Comparison of ENCODE assay signal across 15 cellular contexts in genomic region chr7:128005117-128005516, GRCh38. TPM values are rescaled to one million over a fixed set of nuclear protein-coding genes. Genes with fewer than 3 reads are reported as not detected.
DNase-seq lines count a peak whose midpoint lies in the region; ATAC-seq and TF ChIP-seq lines count a peak whose summit lies in the region.
"Had no signal": no experiment of that assay in that cellular context is flagged by ENCODE, and none has a peak within 500 bp of the region (broad histone marks: within the 10 kb centered on the region; RNA-seq: fewer than 3 reads in every experiment).

No MANE protein-coding gene starts in this region.

- H3K27me3 ChIP-seq in dorsolateral prefrontal cortex (no peaks in the 10 kb centered on the region), prostate gland (replicated peaks; ENCODE audit: insufficient read depth) (no peaks in the 10 kb centered on the region)
- no peaks in the 10 kb centered on the region for H3K27me3 ChIP-seq in CD4-positive, alpha-beta T cell (ENCODE audit: control insufficient read depth, insufficient read depth, low read length)
- H3K27me3 ChIP-seq: suprapubic skin had no signal

- peak; percentile 45 for DNase-seq in NCI-H2107 treated with DMSO at 0.1 percent for 48 hours (lab: John Stamatoyannopoulos, UW; ENCODE audit: unreplicated experiment)
- no peak for DNase-seq in dorsolateral prefrontal cortex
- DNase-seq in CD4-positive, alpha-beta T cell, result no peak
- no peak for DNase-seq in prostate gland (ENCODE audit: low spot score)
- DNase-seq: activated CD4-positive, alpha-beta T cell treated with anti-CD3 and anti-CD28 coated beads, Interleukin-2, amount 50 U/mL, for 48 hours; activated naive CD4-positive, alpha-beta T cell treated with anti-CD3 and anti-CD28 coated beads, Interleukin-2, amount 50 U/mL, for 16 hours; activated T-cell treated with anti-CD3 and anti-CD28 coated beads for 4 hours; GF-D8; kidney; NCI-H748 treated with DMSO at 0.1 percent for 48 hours had no signal

- no peak overlapping the region for H3K4me3 Mint-ChIP-seq in stimulated activated memory B cell treated with anti-CD40 and anti-IgM and Interleukin-4, amounts not matched to agents 10 μg/mL and 1 μg/mL and 100 μg/mL, for 72 hours
- no peak overlapping the region for H3K4me3 Mint-ChIP-seq in CD4-positive, alpha-beta T cell

- H3K4me1 ChIP-seq in HEK293 (ENCODE audit: control insufficient read depth, insufficient read depth, low read length), result no peaks in the 10 kb centered on the region
- no peaks in the 10 kb centered on the region for H3K4me1 ChIP-seq in prostate gland (replicated peaks)
- H3K4me1 ChIP-seq: suprapubic skin had no signal

- H3K4me3 ChIP-seq in HEK293 (ENCODE audit: low read depth, low read length) (no peak overlapping the region), dorsolateral prefrontal cortex (no peak overlapping the region), prostate gland (no peak overlapping the region)
- H3K4me3 ChIP-seq: suprapubic skin had no signal

- POLR2A ChIA-PET in HEK293 (lab: Yijun Ruan, JAX), result no interaction called here
- POLR2A ChIA-PET in CD4-positive, alpha-beta T cell (lab: Charles Lee), result interaction anchor here (0.6 kb wide), 1 partner anchor 77 kb away, joined by 4 read pairs; no protein-coding TSS in a partner anchor

- H3K36me3 ChIP-seq in HEK293 (ENCODE audit: control insufficient read depth in 2 of 2, insufficient read depth in 1 of 2, low read length in 2 of 2), result no peaks in the 10 kb centered on the region
- H3K36me3 ChIP-seq in prostate gland, result no peaks in the 10 kb centered on the region
- H3K36me3 ChIP-seq: suprapubic skin had no signal

- 92% methylated on average over 7 of the region's 7 CpGs for WGBS in prostate gland

- TF ChIP-seq CTCF in HEK293 (tag by site-specific recombination; IDR thresholded peaks at IDR 0.05) (no peak), dorsolateral prefrontal cortex (IDR thresholded peaks at IDR 0.05 in 54 of 56, conservative IDR thresholded peaks at IDR 0.05 in 2 of 56; ENCODE audit: low read depth in 1 of 56, partially characterized antibody in 56 of 56) (no peak), prostate gland (IDR thresholded peaks at IDR 0.05) (no peak)
- TF ChIP-seq CTCF in CD4-positive, alpha-beta T cell (IDR thresholded peaks at IDR 0.05), result no peak

- peak; percentile 63 for ATAC-seq in stimulated activated memory B cell treated with anti-CD40 and anti-IgM and Interleukin-4, amounts not matched to agents 10 μg/mL and 1 μg/mL and 100 μg/mL, for 72 hours
- ATAC-seq in GM18519 (IDR thresholded peaks at IDR 0.05; ENCODE audit: low FRiP score, unreplicated experiment), result no peak
- ATAC-seq in CD4-positive, alpha-beta T cell (ENCODE audit: poor library complexity), result no peak

- H3K9me3 Mint-ChIP-seq in stimulated activated memory B cell treated with anti-CD40 and anti-IgM and Interleukin-4, amounts not matched to agents 10 μg/mL and 1 μg/mL and 100 μg/mL, for 72 hours, result no peaks in the 10 kb centered on the region
- no peaks in the 10 kb centered on the region for H3K9me3 Mint-ChIP-seq in CD4-positive, alpha-beta T cell
- H3K9me3 Mint-ChIP-seq: neural crest cell had no signal

- no peaks in the 10 kb centered on the region for H3K9me3 ChIP-seq in HEK293 (ENCODE audit: control insufficient read depth, insufficient read depth, low read depth, low read length)
- no peaks in the 10 kb centered on the region for H3K9me3 ChIP-seq in CD4-positive, alpha-beta T cell (ENCODE audit: control insufficient read depth, low read length)
- H3K9me3 ChIP-seq in prostate gland, result no peaks in the 10 kb centered on the region
- H3K9me3 ChIP-seq: suprapubic skin had no signal

- CTCF ChIA-PET in HEK293 (lab: Yijun Ruan, JAX), result interaction anchor here (0.9 kb wide), 1 partner anchor 15 kb away, joined by 4 read pairs; no protein-coding TSS in a partner anchor
- CTCF ChIA-PET in CD4-positive, alpha-beta T cell (lab: Charles Lee), result no interaction called here

- no peak overlapping the region for H3K27ac Mint-ChIP-seq in stimulated activated memory B cell treated with anti-CD40 and anti-IgM and Interleukin-4, amounts not matched to agents 10 μg/mL and 1 μg/mL and 100 μg/mL, for 72 hours
- H3K27ac Mint-ChIP-seq in CD4-positive, alpha-beta T cell, result no peak overlapping the region

- TF ChIP-seq POLR2A in prostate gland (IDR thresholded peaks at IDR 0.05), result no peak

- peaks cover 37% of the 10 kb centered on the region for H3K36me3 Mint-ChIP-seq in stimulated activated memory B cell treated with anti-CD40 and anti-IgM and Interleukin-4, amounts not matched to agents 10 μg/mL and 1 μg/mL and 100 μg/mL, for 72 hours
- peaks cover 14% of the 10 kb centered on the region for H3K36me3 Mint-ChIP-seq in CD4-positive, alpha-beta T cell (ENCODE audit: low read depth)

- no peak overlapping the region for H3K27ac ChIP-seq in HEK293 (ENCODE audit: extremely low read depth, low read depth, low read length)
- H3K27ac ChIP-seq in dorsolateral prefrontal cortex, result peak overlapping the region in 38 of 59 donors; percentile 1 to 71 (median 37)
- no peak overlapping the region for H3K27ac ChIP-seq in CD4-positive, alpha-beta T cell (ENCODE audit: low read depth, low read length)
- no peak overlapping the region for H3K27ac ChIP-seq in prostate gland
- H3K27ac ChIP-seq: suprapubic skin had no signal

- intact Hi-C loops in dorsolateral prefrontal cortex (cut with DNase I) (no loop called here), prostate gland (cut with DNase I) (no loop called here)
- intact Hi-C loops in CD4-positive, alpha-beta T cell (cut with DNase I, micrococcal nuclease), result no loop called here

- H3K4me1 Mint-ChIP-seq in stimulated activated memory B cell treated with anti-CD40 and anti-IgM and Interleukin-4, amounts not matched to agents 10 μg/mL and 1 μg/mL and 100 μg/mL, for 72 hours, result peaks cover 52% of the 10 kb centered on the region
- peaks cover 29% of the 10 kb centered on the region for H3K4me1 Mint-ChIP-seq in CD4-positive, alpha-beta T cell (ENCODE audit: low read depth)

- no peaks in the 10 kb centered on the region for H3K27me3 Mint-ChIP-seq in stimulated activated memory B cell treated with anti-CD40 and anti-IgM and Interleukin-4, amounts not matched to agents 10 μg/mL and 1 μg/mL and 100 μg/mL, for 72 hours
- H3K27me3 Mint-ChIP-seq in CD4-positive, alpha-beta T cell, result no peaks in the 10 kb centered on the region

TF ChIP-seq in HEK293, 187 proteins besides CTCF, POLR2A, EP300 and RAD21:
- TF ChIP-seq EGR2 (tag by site-specific recombination; IDR thresholded peaks at IDR 0.05; ENCODE audit: low read depth), result peak; percentile 35; the same call in 1 of the 2 replicates
- no peak for TF ChIP-seq IKZF3 (tag by site-specific recombination; IDR thresholded peaks at IDR 0.05)
TF ChIP-seq in HEK293: peak in this region for 1.

RNA-seq across cellular contexts. Expression of gene LRRC4, which starts 26.1 kb away (rescaled TPM):
- total RNA-seq in dorsolateral prefrontal cortex, result 100 to 1,000 TPM in 88 of 120 experiments, 10 to 100 TPM in 32; 44.8 to 204 (median 116) TPM
- total RNA-seq in CD4-positive, alpha-beta T cell, result 1 to 10 TPM; 1.1 to 1.6 TPM
- total RNA-seq in prostate gland, result 1 to 10 TPM in 1 of 2 donors, under 1 TPM in 1; 0.23 to 5.7 TPM

Comparison
In these comparisons a context has a peak if more than half of its experiments do, and no peak if none do; other contexts are left out.
1. H3K27ac ChIP-seq: peak in dorsolateral prefrontal cortex (38 of 59); none in HEK293 (single experiment), CD4-positive, alpha-beta T cell (single experiment) and prostate gland (0 of 2).
2. RNA of gene LRRC4, which starts 26.1 kb away (total RNA-seq): 44.8 to 204 TPM in dorsolateral prefrontal cortex; 0.23 to 5.7 TPM in prostate gland and 1.1 to 1.6 TPM in CD4-positive, alpha-beta T cell; every median in the first group is over 4 times any median in the second.